ENCODE assay signal across 1 cellular context in genomic region chr6:139496654-139497343, GRCh38.
TF ChIP-seq lines count a peak whose summit lies in the region.

No MANE protein-coding gene starts in this region.

TF ChIP-seq in IMR-90, 13 proteins besides CTCF, POLR2A, EP300 and RAD21:
- no peak for TF ChIP-seq BHLHE40 (IDR thresholded peaks at IDR 0.05; ENCODE audit: low read depth, low read length)
- no peak for TF ChIP-seq USF2 (IDR thresholded peaks at IDR 0.05; ENCODE audit: low read depth, low read length)
- TF ChIP-seq NFE2L2 (IDR thresholded peaks at IDR 0.05; ENCODE audit: low read depth, low read length) = no peak
- no peak for TF ChIP-seq CHD1 (IDR thresholded peaks at IDR 0.05; ENCODE audit: low read depth, low read length)
- no peak for TF ChIP-seq MXI1 (IDR thresholded peaks at IDR 0.05; ENCODE audit: borderline replicate concordance, low read depth, low read length)
- no peak for TF ChIP-seq MAFK (IDR thresholded peaks at IDR 0.05; ENCODE audit: low read depth, low read length)
- no peak for TF ChIP-seq SMC3 (IDR thresholded peaks at IDR 0.05; ENCODE audit: low read depth, low read length)
- no peak for TF ChIP-seq MAZ (IDR thresholded peaks at IDR 0.05; ENCODE audit: borderline replicate concordance, low read depth, low read length)
- no peak for TF ChIP-seq RCOR1 (IDR thresholded peaks at IDR 0.05; ENCODE audit: insufficient replicate concordance, low read length)
- no peak for TF ChIP-seq RFX5 (IDR thresholded peaks at IDR 0.05; ENCODE audit: low read depth, low read length)
- no peak for TF ChIP-seq ELK1 (IDR thresholded peaks at IDR 0.05; ENCODE audit: borderline replicate concordance, low read depth, low read length)
- no peak for TF ChIP-seq CEBPB (IDR thresholded peaks at IDR 0.05; ENCODE audit: low read depth, low read length)
- TF ChIP-seq FOS (IDR thresholded peaks at IDR 0.05; ENCODE audit: low read depth, low read length) = no peak
